13 cellular contexts compared by ENCODE assay signal in the genomic region with DNA sequence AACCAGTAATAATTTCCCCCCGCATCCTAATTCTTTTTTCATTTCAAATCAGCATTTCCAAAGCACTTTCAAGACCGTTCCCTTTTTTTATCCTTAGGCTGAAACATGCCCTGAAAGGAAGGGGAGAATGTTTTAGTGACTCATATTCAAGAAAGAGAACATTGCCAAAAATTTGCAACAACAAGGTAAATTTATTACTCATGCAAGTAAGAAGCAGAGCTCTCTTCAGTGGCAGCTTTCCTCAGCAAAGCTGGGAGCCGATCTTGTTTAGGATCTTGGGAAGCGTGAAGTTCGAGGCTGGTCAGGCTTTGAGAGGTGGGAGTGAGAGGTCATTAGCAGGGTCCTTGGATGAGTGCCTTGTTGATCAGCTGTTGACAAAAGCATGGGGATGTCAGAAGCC.
A peak's percentile ranks its signal among the peaks of the same experiment; 100 is the strongest.
DNase-seq lines count a peak whose midpoint lies in the region; ATAC-seq and TF ChIP-seq lines count a peak whose summit lies in the region.
"Had no signal": no experiment of that assay in that cellular context is flagged by ENCODE, and none has a peak within 500 bp of the region (broad histone marks: within the 10 kb centered on the region; RNA-seq: fewer than 3 reads in every experiment).

No MANE protein-coding gene starts in this region.

- peak overlapping the region; percentile 78 for H3K27ac ChIP-seq in RWPE1

- CTCF ChIA-PET in RWPE1 (lab: Yijun Ruan, JAX): interaction anchor here (0.6 kb wide), 1 partner anchor 79 kb away, joined by 3 read pairs; no protein-coding TSS in a partner anchor

- peaks cover 36% of the 10 kb centered on the region for H3K4me1 Mint-ChIP-seq in osteocyte (ENCODE audit: unreplicated experiment)
- H3K4me1 Mint-ChIP-seq: IgD-negative memory B cell, memory B cell had no signal

- intact Hi-C loops in Right ventricle myocardium inferior (cut with DNase I): no loop called here

- H3K4me3 Mint-ChIP-seq in osteocyte (ENCODE audit: unreplicated experiment): peak overlapping the region; percentile 33
- H3K4me3 Mint-ChIP-seq: IgD-negative memory B cell; memory B cell; T-helper 1 cell treated with Interleukin-12 subunit alpha and Interleukin-12 subunit beta and Interleukin-4 antibody, amounts not matched to agents 30 μg/mL and 1 μg/mL, for 36 hours had no signal

- POLR2A ChIA-PET in RWPE1 (lab: Yijun Ruan, JAX; ENCODE audit: low non-redundant PET): no interaction called here

- H3K27ac Mint-ChIP-seq in osteocyte (ENCODE audit: unreplicated experiment): peak overlapping the region; percentile 89
- H3K27ac Mint-ChIP-seq: IgD-negative memory B cell; memory B cell; T-helper 1 cell treated with Interleukin-12 subunit alpha and Interleukin-12 subunit beta and Interleukin-4 antibody, amounts not matched to agents 30 μg/mL and 1 μg/mL, for 36 hours had no signal

- no peaks in the 10 kb centered on the region for H3K36me3 Mint-ChIP-seq in osteocyte (ENCODE audit: unreplicated experiment)
- H3K36me3 Mint-ChIP-seq: IgD-negative memory B cell, memory B cell had no signal

- ATAC-seq in HG02588 (IDR thresholded peaks at IDR 0.05; ENCODE audit: unreplicated experiment): no peak
- ATAC-seq in Right ventricle myocardium inferior: no peak

- no peaks in the 10 kb centered on the region for H3K27me3 Mint-ChIP-seq in osteocyte (ENCODE audit: unreplicated experiment)

- no peak overlapping the region for H3K4me3 ChIP-seq in epithelial cell of esophagus (ENCODE audit: low read length)

- H3K9me3 Mint-ChIP-seq in osteocyte (ENCODE audit: unreplicated experiment): no peaks in the 10 kb centered on the region
- H3K9me3 Mint-ChIP-seq: IgD-negative memory B cell; memory B cell; T-helper 1 cell treated with Interleukin-12 subunit alpha and Interleukin-12 subunit beta and Interleukin-4 antibody, amounts not matched to agents 30 μg/mL and 1 μg/mL, for 36 hours had no signal

- TF ChIP-seq CTCF in RWPE1 (conservative IDR thresholded peaks at IDR 0.05; ENCODE audit: low read depth) (no peak), epithelial cell of esophagus (IDR thresholded peaks at IDR 0.05; ENCODE audit: insufficient read depth, low read depth, low read length, missing control alignments) (no peak), osteocyte (IDR thresholded peaks at IDR 0.05) (no peak)

- DNase-seq in CD1c-positive myeloid dendritic cell (ENCODE audit: extremely low spot score) (peak; percentile 43), RWPE1 (ENCODE audit: low spot score) (peak; percentile 86), epithelial cell of esophagus (ENCODE audit: low read depth) (peak; percentile 81), osteocyte (ENCODE audit: extremely low spot score, unreplicated experiment) (no peak), NCI-H345 treated with DMSO at 0.1 percent for 48 hours (lab: John Stamatoyannopoulos, UW; ENCODE audit: unreplicated experiment) (no peak), Right ventricle myocardium inferior (ENCODE audit: missing footprints) (no peak)
- no peak for DNase-seq in activated naive CD4-positive, alpha-beta T cell treated with Interleukin-2 at 50 U/mL for 16 hours
- DNase-seq: activated T-cell treated with anti-CD3 and anti-CD28 coated beads, Interleukin-2, amount 50 U/mL, for 1 hour; stimulated activated CD4-positive, alpha-beta T cell treated with anti-CD3 and anti-CD28 coated beads, Interleukin-15, amount 100 ng/mL, for 24 hours had no signal

Comparison
In these comparisons a context has a peak if more than half of its experiments do, and no peak if none do; other contexts are left out.
1. DNase-seq: peak in CD1c-positive myeloid dendritic cell (single experiment), RWPE1 (single experiment) and epithelial cell of esophagus (single experiment); none in osteocyte (single experiment), NCI-H345 treated with DMSO at 0.1 percent for 48 hours (single experiment), activated naive CD4-positive, alpha-beta T cell treated with Interleukin-2 at 50 U/mL for 16 hours (single experiment) and Right ventricle myocardium inferior (single experiment).